10 cellular contexts compared by ENCODE assay signal in genomic region chr14:60251877-60252276, GRCh38. TPM values are rescaled to one million over a fixed set of nuclear protein-coding genes. Genes with fewer than 3 reads are reported as not detected.
DNase-seq lines count a peak whose midpoint lies in the region; ATAC-seq, FAIRE-seq and TF ChIP-seq lines count a peak whose summit lies in the region.
"Had no signal": no experiment of that assay in that cellular context is flagged by ENCODE, and none has a peak within 500 bp of the region (broad histone marks: within the 10 kb centered on the region; RNA-seq: fewer than 3 reads in every experiment).

No MANE protein-coding gene starts in this region.

- H3K4me1 ChIP-seq in Loucy (ENCODE audit: insufficient read depth, low read length, poor library complexity, severe bottlenecking) (peaks cover 55% of the 10 kb centered on the region), neutrophil (ENCODE audit: control insufficient read depth in 1 of 2, insufficient read depth in 1 of 2, low read depth in 1 of 2, low read length in 1 of 2) (peaks cover 50 to 54% of the 10 kb centered on the region in 2 experiments), esophagus squamous epithelium (peaks cover 0 to 65% (median 10%) of the 10 kb centered on the region in 3 donors)

- FAIRE-seq in GM12892 (lab: Jason Lieb, UNC) = no peak

- no peaks in the 10 kb centered on the region for H3K9me2 ChIP-seq in Loucy (replicated peaks; ENCODE audit: low read depth, low read length)

- TF ChIP-seq CTCF in Calu3 (IDR thresholded peaks at IDR 0.05; ENCODE audit: unreplicated experiment) (no peak), Loucy (conservative IDR thresholded peaks at IDR 0.05; ENCODE audit: low read length) (no peak), neutrophil (IDR thresholded peaks at IDR 0.05) (no peak), esophagus squamous epithelium (IDR thresholded peaks at IDR 0.05) (no peak)

- CTCF ChIA-PET in Calu3 (lab: Charles Lee) = interaction anchor here (0.5 kb wide), 1 partner anchor 34 kb away, joined by 5 read pairs; no protein-coding TSS in a partner anchor

- H3F3A ChIP-seq in Loucy (ENCODE audit: low read depth) = no peaks in the 10 kb centered on the region

- BruUV-seq in Calu3 (replicated peaks; lab: Mats Ljungman, UMichigan) = no TSS peak

- H3K27me3 ChIP-seq in Loucy (ENCODE audit: insufficient read depth, low read length, poor library complexity, severe bottlenecking) = no peaks in the 10 kb centered on the region
- no peaks in the 10 kb centered on the region for H3K27me3 ChIP-seq in neutrophil
- H3K27me3 ChIP-seq in esophagus squamous epithelium = no peaks in the 10 kb centered on the region

- H3K27ac ChIP-seq in neutrophil (peak overlapping the region; percentile 4), esophagus squamous epithelium (no peak overlapping the region)

- peaks cover 29% of the 10 kb centered on the region for H3K36me3 Mint-ChIP-seq in Calu3 (ENCODE audit: insufficient read depth, unreplicated experiment)
- peaks cover 29% of the 10 kb centered on the region for H3K36me3 Mint-ChIP-seq in effector memory CD8-positive, alpha-beta T cell (ENCODE audit: insufficient read depth)

- H3K4me3 Mint-ChIP-seq in Calu3 (ENCODE audit: low read depth, unreplicated experiment) = peak overlapping the region; percentile 99
- H3K4me3 Mint-ChIP-seq in effector memory CD8-positive, alpha-beta T cell = peak overlapping the region; percentile 85 to 97

- intact Hi-C loops in Calu3 (cut with micrococcal nuclease; ENCODE audit: unreplicated experiment) (loop anchor here (5.0 to 10.0 kb wide), 3 partner anchors 80 to 313 kb away; partner anchors contain the start of gene PCNX4), esophagus squamous epithelium (cut with DNase I) (no loop called here)

- no peaks in the 10 kb centered on the region for H3K27me3 Mint-ChIP-seq in Calu3 (ENCODE audit: unreplicated experiment)
- no peaks in the 10 kb centered on the region for H3K27me3 Mint-ChIP-seq in effector memory CD8-positive, alpha-beta T cell

- H3K9ac ChIP-seq in Loucy (ENCODE audit: low read depth, low read length, poor library complexity, severe bottlenecking) = peak overlapping the region; percentile 80

- H3K79me2 ChIP-seq in Loucy (ENCODE audit: insufficient read depth, low read length) = peaks cover 70% of the 10 kb centered on the region

- WGBS in esophagus squamous epithelium, 2 donors = 65 to 71% methylated on average over 1 of the region's 1 CpG

- no peaks in the 10 kb centered on the region for H3K9me3 Mint-ChIP-seq in Calu3 (ENCODE audit: low read depth, unreplicated experiment)
- no peaks in the 10 kb centered on the region for H3K9me3 Mint-ChIP-seq in effector memory CD8-positive, alpha-beta T cell

- peak overlapping the region; percentile 8 for H3K27ac Mint-ChIP-seq in Calu3 (ENCODE audit: unreplicated experiment)
- no peak overlapping the region for H3K27ac Mint-ChIP-seq in effector memory CD8-positive, alpha-beta T cell

- no peak overlapping the region for H2AFZ ChIP-seq in Loucy (ENCODE audit: low read length)

- H3K9me3 ChIP-seq in Loucy (ENCODE audit: insufficient read depth, low read depth, low read length) (no peaks in the 10 kb centered on the region), neutrophil (no peaks in the 10 kb centered on the region), esophagus squamous epithelium (no peaks in the 10 kb centered on the region)

- ATAC-seq in effector memory CD8-positive, alpha-beta T cell (replicated peaks) = no peak

- H3K4me1 Mint-ChIP-seq in Calu3 (ENCODE audit: low read depth, unreplicated experiment) = peaks cover 49% of the 10 kb centered on the region
- peaks cover 40 to 71% of the 10 kb centered on the region in 2 donors for H3K4me1 Mint-ChIP-seq in effector memory CD8-positive, alpha-beta T cell (ENCODE audit: low read depth in 2 of 2)

- H3K36me3 ChIP-seq in Loucy (ENCODE audit: insufficient read depth, low read length) = no peaks in the 10 kb centered on the region
- no peaks in the 10 kb centered on the region for H3K36me3 ChIP-seq in neutrophil
- no peaks in the 10 kb centered on the region for H3K36me3 ChIP-seq in esophagus squamous epithelium

- peak overlapping the region; percentile 91 for H3K4me2 ChIP-seq in Loucy (ENCODE audit: low read depth, low read length, poor library complexity, severe bottlenecking)

- no peak for DNase-seq in Calu3
- no peak for DNase-seq in effector memory CD8-positive, alpha-beta T cell
- no peak for DNase-seq in HCEC 1CT
- no peak for DNase-seq in cerebellar cortex (ENCODE audit: low spot score)
- DNase-seq in GM12892 (ENCODE audit: insufficient read length) = no peak
- DNase-seq in esophagus squamous epithelium (lab: John Stamatoyannopoulos, UW) = no peak
- DNase-seq: SW 1271 had no signal

- H3K4me3 ChIP-seq in Loucy (ENCODE audit: low read length, poor library complexity, severe bottlenecking) (peak overlapping the region; percentile 77), neutrophil (ENCODE audit: low read depth in 1 of 2, low read length in 1 of 2) (no peak overlapping the region), esophagus squamous epithelium (peak overlapping the region in 2 of 4 donors; percentile 90 to 94)
- H3K4me3 ChIP-seq: skin epidermis had no signal

- TF ChIP-seq POLR2A in GM12892 (IDR thresholded peaks at IDR 0.05; ENCODE audit: low read depth, low read length) (no peak), esophagus squamous epithelium (IDR thresholded peaks at IDR 0.05) (no peak)

- peaks cover 65% of the 10 kb centered on the region for H4K20me1 ChIP-seq in Loucy (ENCODE audit: insufficient read depth, low read length, poor library complexity, severe bottlenecking)

RNA-seq across cellular contexts. Expression of gene PPM1A, which starts 2.9 kb away (rescaled TPM):
- 38.9 and 40.0 TPM in 2 replicates for total RNA-seq in Calu3 (2022)
- 67.8 TPM for polyA plus RNA-seq in GM12892 (2012; ENCODE audit: missing spikeins)
- total RNA-seq in esophagus squamous epithelium = 10 to 100 TPM; 16.7 to 34.3 (median 22.7) TPM
